ENCODE assay signal across 19 cellular contexts in genomic region chr10:86325158-86325557, GRCh38. TPM values are rescaled to one million over a fixed set of nuclear protein-coding genes. Genes with fewer than 3 reads are reported as not detected.
"Had no signal": no experiment of that assay in that cellular context is flagged by ENCODE, and none has a peak within 500 bp of the region (broad histone marks: within the 10 kb centered on the region; RNA-seq: fewer than 3 reads in every experiment).

No MANE protein-coding gene starts in this region.

- H3K4me1 ChIP-seq: breast epithelium, sigmoid colon, upper lobe of left lung had no signal

- H3K27me3 ChIP-seq: breast epithelium, ovary, sigmoid colon, upper lobe of left lung had no signal

- DNase-seq: activated CD4-positive, alpha-beta T cell treated with anti-CD3 and anti-CD28 coated beads for 48 hours; activated CD4-positive, CD25-positive, alpha-beta regulatory T cell; activated CD8-positive, alpha-beta memory T cell treated with anti-CD3 and anti-CD28 coated beads, Interleukin-2, amount 50 U/mL, for 4 hours; activated CD8-positive, alpha-beta T cell treated with anti-CD3 and anti-CD28 coated beads, Interleukin-2, amount 10 ng/mL, durations not matched to agents 7 days and 5 days; activated naive CD4-positive, alpha-beta T cell treated with anti-CD3 and anti-CD28 coated beads, Interleukin-2, amount 50 U/mL, for 16 hours; activated T-cell treated with anti-CD3 and anti-CD28 coated beads, Interleukin-2, amount 50 U/mL, for 4 hours; cerebellar nuclear complex; cortex of kidney; heart left ventricle; mesenchymal stem cell; mucosa of descending colon; naive B cell; ovary; sigmoid colon; stimulated activated CD4-positive, alpha-beta T cell treated with anti-CD3 and anti-CD28 coated beads, Interleukin-4, amount 100 ng/mL, for 4 hours; stimulated activated naive B cell treated with anti-CD40 and anti-IgM and Interleukin-4, amounts not matched to agents 10 μg/mL and 1 μg/mL and 100 μg/mL, for 72 hours; upper lobe of left lung had no signal

- H3K4me3 Mint-ChIP-seq: activated CD8-positive, alpha-beta T cell treated with anti-CD3 and anti-CD28 coated beads, Interleukin-2, amount 10 ng/mL, durations not matched to agents 7 days and 5 days; activated T-cell treated with anti-CD3 and anti-CD28 coated beads, Interleukin-2, amount 50 U/mL, for 4 hours; naive B cell; stimulated activated naive B cell treated with anti-CD40 and anti-IgM and Interleukin-4, amounts not matched to agents 10 μg/mL and 1 μg/mL and 100 μg/mL, for 72 hours had no signal

- H3K27ac ChIP-seq: breast epithelium, heart left ventricle, ovary, sigmoid colon, thoracic aorta, upper lobe of left lung had no signal

- H3K9me3 ChIP-seq: breast epithelium, heart left ventricle, mucosa of descending colon, ovary, sigmoid colon, thoracic aorta, upper lobe of left lung had no signal

- H3K4me3 ChIP-seq: breast epithelium, heart left ventricle, mucosa of descending colon, ovary, sigmoid colon, thoracic aorta, upper lobe of left lung had no signal

- H3K36me3 Mint-ChIP-seq: naive B cell; stimulated activated naive B cell treated with anti-CD40 and anti-IgM and Interleukin-4, amounts not matched to agents 10 μg/mL and 1 μg/mL and 100 μg/mL, for 72 hours had no signal

- H3K9me3 Mint-ChIP-seq: activated T-cell treated with anti-CD3 and anti-CD28 coated beads, Interleukin-2, amount 50 U/mL, for 4 hours; naive B cell; stimulated activated naive B cell treated with anti-CD40 and anti-IgM and Interleukin-4, amounts not matched to agents 10 μg/mL and 1 μg/mL and 100 μg/mL, for 72 hours had no signal

- ATAC-seq: activated CD8-positive, alpha-beta T cell treated with anti-CD3 and anti-CD28 coated beads, Interleukin-2, amount 10 ng/mL, durations not matched to agents 7 days and 5 days; activated T-cell treated with anti-CD3 and anti-CD28 coated beads, Interleukin-2, amount 50 U/mL, for 4 hours; heart left ventricle; mucosa of descending colon; stimulated activated naive B cell treated with anti-CD40 and anti-IgM and Interleukin-4, amounts not matched to agents 10 μg/mL and 1 μg/mL and 100 μg/mL, for 72 hours had no signal

- H3K27ac Mint-ChIP-seq: activated CD8-positive, alpha-beta T cell treated with anti-CD3 and anti-CD28 coated beads, Interleukin-2, amount 10 ng/mL, durations not matched to agents 7 days and 5 days; stimulated activated naive B cell treated with anti-CD40 and anti-IgM and Interleukin-4, amounts not matched to agents 10 μg/mL and 1 μg/mL and 100 μg/mL, for 72 hours had no signal

- H3K36me3 ChIP-seq: breast epithelium, heart left ventricle, ovary, sigmoid colon, thoracic aorta, upper lobe of left lung had no signal

- H3K4me1 Mint-ChIP-seq: naive B cell; stimulated activated naive B cell treated with anti-CD40 and anti-IgM and Interleukin-4, amounts not matched to agents 10 μg/mL and 1 μg/mL and 100 μg/mL, for 72 hours had no signal

RNA-seq across cellular contexts. Expression of gene GRID1, which starts 41.4 kb away (rescaled TPM):
- total RNA-seq: activated CD8-positive, alpha-beta T cell treated with anti-CD3 and anti-CD28 coated beads, Interleukin-2, amount 10 ng/mL, durations not matched to agents 7 days and 5 days; activated T-cell treated with anti-CD3 and anti-CD28 coated beads, Interleukin-2, amount 50 U/mL, for 4 hours had no signal
